19 cellular contexts compared by ENCODE assay signal in the genomic region with DNA sequence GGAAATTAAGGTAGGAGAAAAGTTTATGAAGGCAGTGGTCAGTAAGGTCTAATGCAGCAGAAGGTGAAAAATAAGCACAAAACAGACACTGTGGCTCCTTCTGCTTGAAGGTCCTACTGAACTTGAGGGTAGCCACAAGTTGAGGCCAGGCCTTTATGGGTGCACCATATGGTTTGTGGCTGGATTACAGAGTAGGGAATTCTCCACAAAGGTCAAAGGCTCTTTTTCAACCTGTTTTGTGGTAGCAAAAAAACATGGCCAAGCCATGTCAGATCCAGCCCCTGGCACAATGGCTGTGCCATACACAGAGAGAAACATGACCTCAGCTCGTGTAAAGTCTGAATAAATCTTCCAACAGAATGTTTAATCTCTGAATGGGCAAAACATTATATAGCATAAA.
"Had no signal": no experiment of that assay in that cellular context is flagged by ENCODE, and none has a peak within 500 bp of the region (broad histone marks: within the 10 kb centered on the region; RNA-seq: fewer than 3 reads in every experiment).

No MANE protein-coding gene starts in this region.

- DNase-seq: activated CD4-positive, alpha-beta memory T cell treated with anti-CD3 and anti-CD28 coated beads, Interleukin-2, amount 10 ng/mL, durations not matched to agents 7 days and 5 days; activated CD4-positive, alpha-beta T cell treated with anti-CD3 and anti-CD28 coated beads, Interleukin-2, amount 50 U/mL, for 1 hour; activated CD4-positive, CD25-positive, alpha-beta regulatory T cell; activated gamma-delta T cell treated with Interleukin-2 at 50 U/mL for 16 hours; activated naive CD4-positive, alpha-beta T cell treated with anti-CD3 and anti-CD28 coated beads, Interleukin-2, amount 10 ng/mL, durations not matched to agents 7 days and 5 days; activated naive CD8-positive, alpha-beta T cell treated with anti-CD3 and anti-CD28 coated beads for 36 hours; activated T-cell treated with anti-CD3 and anti-CD28 coated beads, Interleukin-2, amount 50 U/mL, for 72 hours; caudate nucleus; colonic mucosa; NCI-H1092 treated with DMSO at 0.1 percent for 48 hours; NCI-H1436; NCI-H1694 treated with DMSO at 0.1 percent for 48 hours; NCI-H2029 treated with DMSO at 0.1 percent for 48 hours; NCI-H510A treated with DMSO at 0.1 percent for 48 hours; NCI-H69; PC-3; SIG-M5; T-helper 17 cell; T-helper 9 cell had no signal

- ATAC-seq: activated T-cell treated with anti-CD3 and anti-CD28 coated beads, Interleukin-2, amount 50 U/mL, for 72 hours; PC-3; T-helper 17 cell had no signal
